Comparison of ENCODE assay signal across 19 cellular contexts in genomic region chr7:91636728-91637127, GRCh38.
"Had no signal": no experiment of that assay in that cellular context is flagged by ENCODE, and none has a peak within 500 bp of the region (broad histone marks: within the 10 kb centered on the region; RNA-seq: fewer than 3 reads in every experiment).

No MANE protein-coding gene starts in this region.

- H3K27me3 ChIP-seq: ovary, suprapubic skin, tibial artery, upper lobe of right lung had no signal

- H3K9me3 ChIP-seq: left ventricle myocardium inferior, ovary, suprapubic skin, thoracic aorta, tibial artery, upper lobe of right lung had no signal

- H3K4me1 ChIP-seq: upper lobe of right lung had no signal

- H3K4me3 ChIP-seq: left ventricle myocardium inferior, lung, ovary, skin epidermis, suprapubic skin, thoracic aorta, tibial artery, upper lobe of right lung had no signal

- DNase-seq: immature natural killer cell; kidney; left colon; left ventricle myocardium inferior; ovary; retina; right cardiac atrium; stimulated activated CD4-positive, alpha-beta T cell treated with anti-CD3 and anti-CD28 coated beads, Interleukin-12 subunit alpha, Interleukin-12 subunit beta, amount 100 ng/mL, for 4 hours; stimulated activated CD4-positive, alpha-beta T cell treated with anti-CD3 and anti-CD28 coated beads, Interleukin-2, amount 100 ng/mL, for 24 hours; stimulated activated CD4-positive, alpha-beta T cell treated with anti-CD3 and anti-CD28 coated beads, Interleukin-4, amount 100 ng/mL, for 24 hours; upper lobe of right lung had no signal

- ATAC-seq: left colon; natural killer cell treated with Interleukin-12 subunit alpha and Interleukin-12 subunit beta and Interleukin-15 and Interleukin-18, amount 100 ng/mL, for 72 hours; sciatic nerve; stimulated activated effector memory CD8-positive, alpha-beta T cell treated with anti-CD3 and anti-CD28 coated beads, Interleukin-12 subunit alpha, Interleukin-12 subunit beta, amount 100 ng/mL, for 72 hours had no signal

- H3K27ac ChIP-seq: left ventricle myocardium inferior, ovary, skin epidermis, suprapubic skin, thoracic aorta, tibial artery, upper lobe of right lung had no signal

- H3K36me3 ChIP-seq: left ventricle myocardium inferior, ovary, suprapubic skin, thoracic aorta, tibial artery, upper lobe of right lung had no signal
